Comparison of ENCODE assay signal across 1 cellular context in genomic region chr6:167811040-167811439, GRCh38.
TF ChIP-seq lines count a peak whose summit lies in the region.

No MANE protein-coding gene starts in this region.

TF ChIP-seq in HepG2, 621 proteins besides CTCF, POLR2A, EP300 and RAD21:
- TF ChIP-seq YEATS2 (CRISPR knock-in tag; IDR thresholded peaks at IDR 0.05; ENCODE audit: borderline replicate concordance) (no peak), RFXANK (CRISPR knock-in tag; IDR thresholded peaks at IDR 0.05) (no peak), THAP8 (CRISPR knock-in tag; IDR thresholded peaks at IDR 0.05; ENCODE audit: borderline replicate concordance) (no peak), THYN1 (CRISPR knock-in tag; IDR thresholded peaks at IDR 0.05; ENCODE audit: borderline replicate concordance, low read depth) (0 out of 2 replicates have a peak, but pooled peaks have one; percentile 22), CBFB (CRISPR knock-in tag; IDR thresholded peaks at IDR 0.05) (no peak), ARID2 (CRISPR knock-in tag; IDR thresholded peaks at IDR 0.05; ENCODE audit: borderline replicate concordance) (peak; percentile 61; the same call in 1 of the 2 replicates), ZNF598 (CRISPR knock-in tag; IDR thresholded peaks at IDR 0.05; ENCODE audit: borderline replicate concordance) (no peak), GTF2F1 (IDR thresholded peaks at IDR 0.05; ENCODE audit: low read length) (no peak), ZNF430 (CRISPR knock-in tag; IDR thresholded peaks at IDR 0.05) (no peak), ZNF12 (CRISPR knock-in tag; IDR thresholded peaks at IDR 0.05) (peak; percentile 54; the same call in 1 of the 2 replicates)
